29 cellular contexts compared by ENCODE assay signal in the genomic region with DNA sequence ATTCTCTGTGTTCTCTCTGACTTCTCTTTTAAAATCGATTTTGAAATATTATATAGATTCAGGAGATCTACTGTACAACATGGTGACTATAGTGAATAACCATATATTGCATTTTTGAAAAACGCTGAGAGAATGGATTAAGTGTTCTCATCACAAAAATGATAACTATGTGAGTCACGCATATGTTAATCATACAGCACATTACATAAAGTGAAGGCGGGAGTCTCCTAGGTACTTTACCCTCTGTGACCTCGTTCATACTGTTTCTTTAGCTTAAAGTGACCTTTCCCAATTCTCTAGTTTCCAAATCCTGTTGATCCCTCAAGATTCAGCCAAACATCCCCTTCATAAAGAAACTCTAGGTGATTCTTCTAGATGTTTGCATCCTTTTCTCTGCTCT. TPM values are rescaled to one million over a fixed set of nuclear protein-coding genes. Genes with fewer than 3 reads are reported as not detected.
A peak's percentile ranks its signal among the peaks of the same experiment; 100 is the strongest.
DNase-seq lines count a peak whose midpoint lies in the region; ATAC-seq and TF ChIP-seq lines count a peak whose summit lies in the region.
"Had no signal": no experiment of that assay in that cellular context is flagged by ENCODE, and none has a peak within 500 bp of the region (broad histone marks: within the 10 kb centered on the region; RNA-seq: fewer than 3 reads in every experiment).

No MANE protein-coding gene starts in this region.

- H3K9me3 ChIP-seq in neural progenitor cell (ENCODE audit: low read depth): no peaks in the 10 kb centered on the region
- H3K9me3 ChIP-seq: psoas muscle, spleen, thyroid gland had no signal

- no peak overlapping the region for H3K4me3 Mint-ChIP-seq in neural progenitor cell
- H3K4me3 Mint-ChIP-seq: activated B cell treated with CpG ODN at 0.5 μM for 24 hours; CD8-positive, alpha-beta T cell had no signal

- TF ChIP-seq CTCF in choroid plexus epithelial cell (conservative IDR thresholded peaks at IDR 0.05; ENCODE audit: low read depth, low read length) (no peak), neural progenitor cell (IDR thresholded peaks at IDR 0.05) (no peak)

- no peaks in the 10 kb centered on the region for H3F3A ChIP-seq in neural progenitor cell (ENCODE audit: low read depth)

- peaks cover 4% of the 10 kb centered on the region for H3K4me1 ChIP-seq in neural progenitor cell
- H3K4me1 ChIP-seq: psoas muscle, spleen had no signal

- H3K79me2 ChIP-seq in neural progenitor cell (ENCODE audit: low read depth): no peaks in the 10 kb centered on the region

- H3K4me1 Mint-ChIP-seq in neural progenitor cell: peaks cover 6% of the 10 kb centered on the region
- H3K4me1 Mint-ChIP-seq: activated B cell treated with CpG ODN at 0.5 μM for 24 hours had no signal

- no peak overlapping the region for H3K27ac Mint-ChIP-seq in neural progenitor cell
- H3K27ac Mint-ChIP-seq: activated B cell treated with CpG ODN at 0.5 μM for 24 hours; CD8-positive, alpha-beta T cell had no signal

- no peak overlapping the region for H3K9ac ChIP-seq in neural progenitor cell

- H3K4me3 ChIP-seq in choroid plexus epithelial cell (ENCODE audit: low read depth, low read length) (no peak overlapping the region), neural progenitor cell (no peak overlapping the region)
- H3K4me3 ChIP-seq: K562, psoas muscle, spleen, thyroid gland had no signal

- H3K27ac ChIP-seq in neural progenitor cell: no peak overlapping the region
- H3K27ac ChIP-seq: HL-60, psoas muscle, spleen had no signal

- H4K20me1 ChIP-seq in neural progenitor cell (ENCODE audit: low read depth): no peaks in the 10 kb centered on the region

- no peak overlapping the region for H3K4me2 ChIP-seq in neural progenitor cell

- DNase-seq in ELR (ENCODE audit: low read depth): peak; percentile 74
- peak; percentile 47 for DNase-seq in LHCN-M2 (ENCODE audit: low read depth)
- DNase-seq in choroid plexus epithelial cell (ENCODE audit: low read depth): peak; percentile 28
- DNase-seq in neural progenitor cell (ENCODE audit: low spot score): no peak
- DNase-seq in superior temporal gyrus (ENCODE audit: extremely low spot score): no peak
- DNase-seq in iPS-NIHi11 (ENCODE audit: low spot score): no peak
- DNase-seq: activated B cell treated with CpG ODN at 0.5 μM for 24 hours; activated CD4-positive, alpha-beta T cell treated with anti-CD3 and anti-CD28 coated beads, Interleukin-2, amount 50 U/mL, for 48 hours; activated CD8-positive, alpha-beta memory T cell treated with anti-CD3 and anti-CD28 coated beads, Interleukin-2, amount 50 U/mL, for 48 hours; activated effector memory CD4-positive, alpha-beta T cell treated with Interleukin-2 at 50 U/mL for 16 hours; amygdala; CD8-positive, alpha-beta T cell; hippocampal formation; NCI-H1694 treated with DMSO at 0.1 percent for 48 hours; NCI-H69; psoas muscle; SHP77; spleen; stimulated activated CD4-positive, alpha-beta T cell treated with anti-CD3 and anti-CD28 coated beads, Interleukin-4, amount 100 ng/mL, for 1 hour; stimulated activated naive CD8-positive, alpha-beta T cell treated with anti-CD3 and anti-CD28 coated beads, Interleukin-15, Interleukin-2, amounts not matched to agents 100 U/mL and 50 U/mL, for 24 hours; SW 1271; thyroid gland had no signal

- H3K27me3 ChIP-seq in neural progenitor cell: no peaks in the 10 kb centered on the region
- H3K27me3 ChIP-seq: thyroid gland had no signal

- no peaks in the 10 kb centered on the region for H3K27me3 Mint-ChIP-seq in neural progenitor cell (ENCODE audit: insufficient read depth, low read depth)

- no peaks in the 10 kb centered on the region for H3K36me3 Mint-ChIP-seq in neural progenitor cell
- H3K36me3 Mint-ChIP-seq: CD8-positive, alpha-beta T cell had no signal

- no peaks in the 10 kb centered on the region for H3K9me3 Mint-ChIP-seq in neural progenitor cell
- H3K9me3 Mint-ChIP-seq: activated B cell treated with CpG ODN at 0.5 μM for 24 hours; CD8-positive, alpha-beta T cell had no signal

- peak overlapping the region; percentile 31 for H2AFZ ChIP-seq in neural progenitor cell (replicated peaks)

- H3K36me3 ChIP-seq in neural progenitor cell: no peaks in the 10 kb centered on the region
- H3K36me3 ChIP-seq: spleen, thyroid gland had no signal

- ATAC-seq in GM21390 (IDR thresholded peaks at IDR 0.05; ENCODE audit: unreplicated experiment) (no peak), HG02970 (IDR thresholded peaks at IDR 0.05; ENCODE audit: low FRiP score, unreplicated experiment) (no peak)
- ATAC-seq: CD8-positive, alpha-beta T cell; K562; psoas muscle; stimulated activated naive CD8-positive, alpha-beta T cell treated with anti-CD3 and anti-CD28 coated beads, Interleukin-15, Interleukin-2, amounts not matched to agents 100 U/mL and 50 U/mL, for 24 hours had no signal

RNA-seq across cellular contexts. Expression of gene KRTAP3-2, which starts 3.1 kb away (rescaled TPM):
- total RNA-seq in LHCN-M2 (2014; rRNA removed) (not detected in 2 replicates), neural progenitor cell (ENCODE audit: low replicate concordance) (not detected in 2 replicates)
- polyA plus RNA-seq in LHCN-M2 (2012): not detected
- total RNA-seq: activated B cell treated with CpG ODN at 0.5 μM for 24 hours; cardiac septum; CD8-positive, alpha-beta T cell; dermis microvascular lymphatic vessel endothelial cell; K562; lung microvascular endothelial cell; psoas muscle; spleen; thyroid gland had no signal
- polyA plus RNA-seq: K562, psoas muscle, spleen had no signal

RNA-seq across cellular contexts. Expression of gene KRTAP3-1, which starts 6.1 kb away (rescaled TPM):
- not detected in 2 replicates for total RNA-seq in LHCN-M2 (2014; rRNA removed)
- polyA plus RNA-seq in LHCN-M2 (2012): not detected
- total RNA-seq in neural progenitor cell (ENCODE audit: low replicate concordance): not detected in 2 replicates
- total RNA-seq: activated B cell treated with CpG ODN at 0.5 μM for 24 hours; cardiac septum; CD8-positive, alpha-beta T cell; dermis microvascular lymphatic vessel endothelial cell; K562; lung microvascular endothelial cell; psoas muscle; spleen; thyroid gland had no signal
- polyA plus RNA-seq: K562, psoas muscle, spleen had no signal

RNA-seq across cellular contexts. Expression of gene KRTAP3-3, which starts 8.8 kb away (rescaled TPM):
- total RNA-seq in LHCN-M2 (2014; rRNA removed) (not detected in 2 replicates), neural progenitor cell (ENCODE audit: low replicate concordance) (not detected in 2 replicates)
- polyA plus RNA-seq in LHCN-M2 (2012): not detected
- total RNA-seq: activated B cell treated with CpG ODN at 0.5 μM for 24 hours; cardiac septum; CD8-positive, alpha-beta T cell; dermis microvascular lymphatic vessel endothelial cell; K562; lung microvascular endothelial cell; psoas muscle; spleen; thyroid gland had no signal
- polyA plus RNA-seq: K562, psoas muscle, spleen had no signal

RNA-seq across cellular contexts. Expression of gene KRT40, which starts 18.7 kb away (rescaled TPM):
- total RNA-seq in LHCN-M2 (2014; rRNA removed): not detected in 2 replicates
- 0.02 TPM for polyA plus RNA-seq in LHCN-M2 (2012)
- not detected in 2 replicates for total RNA-seq in neural progenitor cell (ENCODE audit: low replicate concordance)
- total RNA-seq: activated B cell treated with CpG ODN at 0.5 μM for 24 hours; cardiac septum; CD8-positive, alpha-beta T cell; dermis microvascular lymphatic vessel endothelial cell; K562; lung microvascular endothelial cell; psoas muscle; spleen; thyroid gland had no signal
- polyA plus RNA-seq: K562, psoas muscle, spleen had no signal

RNA-seq across cellular contexts. Expression of gene KRTAP1-5, which starts 24.2 kb away (rescaled TPM):
- 2.8 and 6.0 TPM in 2 replicates for total RNA-seq in LHCN-M2 (2014; rRNA removed)
- polyA plus RNA-seq in LHCN-M2 (2012): 12.9 TPM
- not detected in 2 replicates for total RNA-seq in neural progenitor cell (ENCODE audit: low replicate concordance)
- total RNA-seq: activated B cell treated with CpG ODN at 0.5 μM for 24 hours; cardiac septum; CD8-positive, alpha-beta T cell; dermis microvascular lymphatic vessel endothelial cell; K562; lung microvascular endothelial cell; psoas muscle; spleen; thyroid gland had no signal
- polyA plus RNA-seq: K562, psoas muscle, spleen had no signal

Comparison
In these comparisons a context has a peak if more than half of its experiments do, and no peak if none do; other contexts are left out.
1. DNase-seq: peak in ELR (single experiment), LHCN-M2 (single experiment) and choroid plexus epithelial cell (single experiment); none in neural progenitor cell (single experiment), superior temporal gyrus (single experiment) and iPS-NIHi11 (single experiment).